In the genomic region with DNA sequence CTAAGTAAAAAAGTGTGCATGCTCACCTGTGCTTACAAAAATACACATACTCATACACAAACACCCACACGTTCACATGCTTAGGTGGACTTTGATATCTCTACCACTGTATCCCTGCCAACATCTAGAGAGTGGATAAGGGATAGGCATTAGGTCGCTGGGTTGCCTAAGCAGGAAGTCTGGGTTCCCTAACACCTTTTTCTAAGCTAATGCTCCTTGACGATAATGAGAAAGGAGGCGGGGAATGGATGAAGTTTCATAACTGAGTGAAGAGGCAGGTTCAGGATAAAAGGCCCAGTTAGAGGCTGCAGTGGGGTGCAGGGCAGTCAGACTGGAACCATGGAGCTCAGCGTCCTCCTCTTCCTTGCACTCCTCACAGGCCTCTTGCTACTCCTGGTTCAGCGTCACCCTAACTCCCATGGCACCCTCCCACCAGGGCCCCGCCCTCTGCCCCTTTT, we compare ENCODE assay signal across 19 cellular contexts. TPM values are rescaled to one million over a fixed set of nuclear protein-coding genes. Genes with fewer than 3 reads are reported as not detected.
"Had no signal": no experiment of that assay in that cellular context is flagged by ENCODE, and none has a peak within 500 bp of the region (broad histone marks: within the 10 kb centered on the region; RNA-seq: fewer than 3 reads in every experiment).

No MANE protein-coding gene starts in this region.

- H3K9me3 ChIP-seq: uterus had no signal

- DNase-seq: activated CD4-positive, alpha-beta memory T cell treated with anti-CD3 and anti-CD28 coated beads for 36 hours; activated CD8-positive, alpha-beta memory T cell treated with anti-CD3 and anti-CD28 coated beads, Interleukin-2, amount 10 ng/mL, durations not matched to agents 7 days and 5 days; activated T-cell treated with anti-CD3 and anti-CD28 coated beads, Interleukin-2, amount 50 U/mL, for 1 hour; cortex of kidney; effector memory CD4-positive, alpha-beta T cell; foreskin melanocyte; head of caudate nucleus; immature natural killer cell; nephron progenitor cell; occipital lobe; uterus; WERI-Rb-1 had no signal

- H3K4me1 ChIP-seq: uterus had no signal

- H3K27ac Mint-ChIP-seq: activated CD4-positive, alpha-beta memory T cell treated with anti-CD3 and anti-CD28 coated beads for 36 hours; activated CD8-positive, alpha-beta memory T cell treated with anti-CD3 and anti-CD28 coated beads, Interleukin-2, amount 10 ng/mL, durations not matched to agents 7 days and 5 days; activated naive CD4-positive, alpha-beta T cell treated with anti-CD3 and anti-CD28 coated beads, Interleukin-2, amount 50 U/mL, for 72 hours; immature natural killer cell; memory B cell; nephron progenitor cell; stimulated activated effector memory CD8-positive, alpha-beta T cell treated with anti-CD3 and anti-CD28 coated beads, Interleukin-12 subunit alpha, Interleukin-12 subunit beta, amount 100 ng/mL, for 72 hours; T-helper 1 cell treated with Interleukin-12 subunit alpha and Interleukin-12 subunit beta and Interleukin-4 antibody, amounts not matched to agents 30 μg/mL and 1 μg/mL, for 36 hours had no signal

- H3K36me3 Mint-ChIP-seq: stimulated activated effector memory CD8-positive, alpha-beta T cell treated with anti-CD3 and anti-CD28 coated beads, Interleukin-12 subunit alpha, Interleukin-12 subunit beta, amount 100 ng/mL, for 72 hours had no signal

- ATAC-seq: activated CD8-positive, alpha-beta memory T cell treated with anti-CD3 and anti-CD28 coated beads, Interleukin-2, amount 10 ng/mL, durations not matched to agents 7 days and 5 days; activated naive CD4-positive, alpha-beta T cell treated with anti-CD3 and anti-CD28 coated beads, Interleukin-2, amount 50 U/mL, for 72 hours; stimulated activated effector memory CD8-positive, alpha-beta T cell treated with anti-CD3 and anti-CD28 coated beads, Interleukin-12 subunit alpha, Interleukin-12 subunit beta, amount 100 ng/mL, for 72 hours had no signal

- H3K36me3 ChIP-seq: uterus, WERI-Rb-1 had no signal

- H3K4me3 Mint-ChIP-seq: activated CD4-positive, alpha-beta memory T cell treated with anti-CD3 and anti-CD28 coated beads for 36 hours; activated CD8-positive, alpha-beta memory T cell treated with anti-CD3 and anti-CD28 coated beads, Interleukin-2, amount 10 ng/mL, durations not matched to agents 7 days and 5 days; central memory CD8-positive, alpha-beta T cell; immature natural killer cell; memory B cell; nephron progenitor cell; stimulated activated effector memory CD8-positive, alpha-beta T cell treated with anti-CD3 and anti-CD28 coated beads, Interleukin-12 subunit alpha, Interleukin-12 subunit beta, amount 100 ng/mL, for 72 hours; T-helper 1 cell treated with Interleukin-12 subunit alpha and Interleukin-12 subunit beta and Interleukin-4 antibody, amounts not matched to agents 30 μg/mL and 1 μg/mL, for 36 hours had no signal

- H3K4me1 Mint-ChIP-seq: activated CD8-positive, alpha-beta memory T cell treated with anti-CD3 and anti-CD28 coated beads, Interleukin-2, amount 10 ng/mL, durations not matched to agents 7 days and 5 days; central memory CD8-positive, alpha-beta T cell; immature natural killer cell; memory B cell; stimulated activated effector memory CD8-positive, alpha-beta T cell treated with anti-CD3 and anti-CD28 coated beads, Interleukin-12 subunit alpha, Interleukin-12 subunit beta, amount 100 ng/mL, for 72 hours had no signal

- H3K27me3 Mint-ChIP-seq: activated CD4-positive, alpha-beta memory T cell treated with anti-CD3 and anti-CD28 coated beads for 36 hours had no signal

- H3K4me3 ChIP-seq: uterus had no signal

- H3K27me3 ChIP-seq: uterus had no signal

- H3K27ac ChIP-seq: uterus, WERI-Rb-1 had no signal

RNA-seq across cellular contexts. Expression of gene CYP2A7, which starts 41.9 kb away (rescaled TPM):
- total RNA-seq: activated CD4-positive, alpha-beta memory T cell treated with anti-CD3 and anti-CD28 coated beads for 36 hours; activated CD8-positive, alpha-beta memory T cell treated with anti-CD3 and anti-CD28 coated beads, Interleukin-2, amount 10 ng/mL, durations not matched to agents 7 days and 5 days; activated naive CD4-positive, alpha-beta T cell treated with anti-CD3 and anti-CD28 coated beads, Interleukin-2, amount 50 U/mL, for 72 hours; fibroblast of lung; pulmonary artery endothelial cell had no signal
- polyA plus RNA-seq: fibroblast of lung, immature natural killer cell had no signal
